Comparison of ENCODE assay signal across 14 cellular contexts in the genomic region with DNA sequence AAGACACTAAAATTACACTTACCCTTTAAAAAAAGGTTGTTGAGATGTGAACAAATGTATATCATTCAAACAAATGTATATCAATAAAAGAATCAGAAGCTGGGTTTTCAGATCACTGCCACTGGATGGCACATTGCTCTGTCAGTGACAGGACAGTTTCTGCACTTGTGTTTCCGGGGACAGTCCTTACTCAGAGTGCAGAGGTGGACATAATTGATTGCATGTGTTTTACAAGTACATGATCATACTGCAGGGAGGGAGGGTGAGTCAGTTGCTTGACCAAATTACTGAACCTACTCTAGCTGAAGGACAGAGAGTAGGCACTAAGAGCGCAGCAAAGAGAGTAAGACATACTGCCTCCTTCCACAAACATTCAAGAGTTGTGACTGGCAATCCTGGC.
DNase-seq lines count a peak whose midpoint lies in the region; ATAC-seq and TF ChIP-seq lines count a peak whose summit lies in the region.
"Had no signal": no experiment of that assay in that cellular context is flagged by ENCODE, and none has a peak within 500 bp of the region (broad histone marks: within the 10 kb centered on the region; RNA-seq: fewer than 3 reads in every experiment).

No MANE protein-coding gene starts in this region.

- H3K36me3 ChIP-seq in CD8-positive, alpha-beta memory T cell (ENCODE audit: insufficient read depth, low read length): no peaks in the 10 kb centered on the region

- H3K9me3 Mint-ChIP-seq in CD8-positive, alpha-beta memory T cell: peaks cover 0 to 5% (median 0%) of the 10 kb centered on the region in 5 donors
- H3K9me3 Mint-ChIP-seq: activated naive CD4-positive, alpha-beta T cell treated with anti-CD3 and anti-CD28 coated beads, Interleukin-2, amount 50 U/mL, for 72 hours; effector memory CD8-positive, alpha-beta T cell had no signal

- POLR2A ChIA-PET in CD8-positive, alpha-beta memory T cell (lab: Charles Lee): no interaction called here

- no peak overlapping the region for H3K4me3 Mint-ChIP-seq in CD8-positive, alpha-beta memory T cell
- H3K4me3 Mint-ChIP-seq: effector memory CD8-positive, alpha-beta T cell had no signal

- no peaks in the 10 kb centered on the region for H3K27me3 ChIP-seq in CD8-positive, alpha-beta memory T cell (ENCODE audit: insufficient read depth, low read length, poor library complexity, severe bottlenecking)

- no peak for TF ChIP-seq POLR2A in NB4 (IDR thresholded peaks at IDR 0.05; ENCODE audit: extremely low read depth, insufficient read length)

- DNase-seq in DMS53 (lab: John Stamatoyannopoulos, UW): peak; percentile 70
- peak; percentile 19 for DNase-seq in NB4 (ENCODE audit: low read depth)
- peak; percentile 82 for DNase-seq in dedifferentiated amniotic fluid mesenchymal stem cell (ENCODE audit: extremely low spot score)
- DNase-seq in mucosa of gallbladder (ENCODE audit: low spot score): peak; percentile 30
- no peak for DNase-seq in DMS153 (lab: John Stamatoyannopoulos, UW)
- DNase-seq in CD8-positive, alpha-beta memory T cell: no peak
- DNase-seq: COR-L47; effector memory CD8-positive, alpha-beta T cell; NK-92 treated with Interleukin-12 subunit alpha and Interleukin-12 subunit beta, amount 100 ng/mL, for 24 hours; T-helper 2 cell had no signal

- H3K27ac ChIP-seq in CD8-positive, alpha-beta memory T cell (ENCODE audit: low read depth, low read length): no peak overlapping the region
- H3K27ac ChIP-seq: HL-60 had no signal

- H3K9me3 ChIP-seq in CD8-positive, alpha-beta memory T cell (ENCODE audit: low read length): no peaks in the 10 kb centered on the region

- H3K4me3 ChIP-seq in NB4 (ENCODE audit: low read depth, low read length): no peak overlapping the region
- H3K4me3 ChIP-seq in CD8-positive, alpha-beta memory T cell (ENCODE audit: low read length): no peak overlapping the region

- H3K4me1 ChIP-seq in CD8-positive, alpha-beta memory T cell (ENCODE audit: insufficient read depth, low read length): no peaks in the 10 kb centered on the region

- ATAC-seq in HG02852 (IDR thresholded peaks at IDR 0.05; ENCODE audit: unreplicated experiment): no peak
- no peak for ATAC-seq in HG03469 (IDR thresholded peaks at IDR 0.05; ENCODE audit: unreplicated experiment)
- ATAC-seq: activated naive CD4-positive, alpha-beta T cell treated with anti-CD3 and anti-CD28 coated beads, Interleukin-2, amount 50 U/mL, for 72 hours; effector memory CD8-positive, alpha-beta T cell had no signal

- H3K36me3 Mint-ChIP-seq in CD8-positive, alpha-beta memory T cell: no peaks in the 10 kb centered on the region
- H3K36me3 Mint-ChIP-seq: activated naive CD4-positive, alpha-beta T cell treated with anti-CD3 and anti-CD28 coated beads, Interleukin-2, amount 50 U/mL, for 72 hours had no signal

- no peaks in the 10 kb centered on the region for H3K27me3 Mint-ChIP-seq in CD8-positive, alpha-beta memory T cell
- H3K27me3 Mint-ChIP-seq: effector memory CD8-positive, alpha-beta T cell had no signal

- no peak overlapping the region for H3K27ac Mint-ChIP-seq in CD8-positive, alpha-beta memory T cell
- H3K27ac Mint-ChIP-seq: activated naive CD4-positive, alpha-beta T cell treated with anti-CD3 and anti-CD28 coated beads, Interleukin-2, amount 50 U/mL, for 72 hours; effector memory CD8-positive, alpha-beta T cell had no signal

- TF ChIP-seq CTCF in NB4 (IDR thresholded peaks at IDR 0.05; ENCODE audit: low read depth, low read length): no peak

- CTCF ChIA-PET in CD8-positive, alpha-beta memory T cell (lab: Charles Lee): no interaction called here

- H3K4me1 Mint-ChIP-seq in CD8-positive, alpha-beta memory T cell: no peaks in the 10 kb centered on the region

Comparison
In these comparisons a context has a peak if more than half of its experiments do, and no peak if none do; other contexts are left out.
1. DNase-seq: peak in DMS53 (single experiment), NB4 (single experiment), dedifferentiated amniotic fluid mesenchymal stem cell (single experiment) and mucosa of gallbladder (single experiment); none in DMS153 (single experiment) and CD8-positive, alpha-beta memory T cell (0 of 5).